In the genomic region with DNA sequence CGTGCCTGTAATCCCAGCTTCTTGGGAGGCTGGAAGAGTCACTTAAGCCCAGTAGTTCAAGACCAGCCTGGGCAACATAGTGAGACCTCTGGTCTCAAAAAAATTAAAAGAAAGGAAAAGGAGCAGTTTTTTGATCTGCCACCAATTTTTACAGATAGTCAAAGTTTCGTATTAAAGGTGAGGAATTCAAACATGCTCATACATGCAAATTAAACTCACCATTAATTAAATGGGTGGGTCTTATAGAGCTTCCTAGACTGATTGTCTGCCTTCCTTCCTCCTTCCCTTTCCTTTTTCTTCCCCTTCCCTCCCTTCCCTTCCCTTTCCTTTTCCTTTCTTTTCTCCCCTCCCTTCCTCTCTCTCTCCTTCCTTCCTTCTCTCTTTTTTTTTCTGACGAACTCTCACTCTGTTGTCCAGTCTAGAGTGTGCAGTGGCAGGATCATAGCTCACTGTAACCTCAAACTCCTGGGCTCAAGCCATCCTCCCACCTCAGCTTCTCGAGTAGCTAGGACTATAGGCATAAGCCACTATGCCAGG, we compare ENCODE assay signal across 1 cellular context.
TF ChIP-seq lines count a peak whose summit lies in the region.

No MANE protein-coding gene starts in this region.

TF ChIP-seq in GM23338, 12 proteins besides CTCF, POLR2A, EP300 and RAD21 (continued from another document):
- TF ChIP-seq, protein P1, sequence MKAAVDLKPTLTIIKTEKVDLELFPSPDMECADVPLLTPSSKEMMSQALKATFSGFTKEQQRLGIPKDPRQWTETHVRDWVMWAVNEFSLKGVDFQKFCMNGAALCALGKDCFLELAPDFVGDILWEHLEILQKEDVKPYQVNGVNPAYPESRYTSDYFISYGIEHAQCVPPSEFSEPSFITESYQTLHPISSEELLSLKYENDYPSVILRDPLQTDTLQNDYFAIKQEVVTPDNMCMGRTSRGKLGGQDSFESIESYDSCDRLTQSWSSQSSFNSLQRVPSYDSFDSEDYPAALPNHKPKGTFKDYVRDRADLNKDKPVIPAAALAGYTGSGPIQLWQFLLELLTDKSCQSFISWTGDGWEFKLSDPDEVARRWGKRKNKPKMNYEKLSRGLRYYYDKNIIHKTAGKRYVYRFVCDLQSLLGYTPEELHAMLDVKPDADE (IDR thresholded peaks at IDR 0.05): no peak
- TF ChIP-seq ZNF114 (CRISPR knock-in tag; IDR thresholded peaks at IDR 0.05) (no peak), ZNF331 (CRISPR knock-in tag; IDR thresholded peaks at IDR 0.05; ENCODE audit: low read depth) (no peak), STAT1 (IDR thresholded peaks at IDR 0.05; ENCODE audit: unreplicated experiment) (no peak), JUNB (IDR thresholded peaks at IDR 0.05; ENCODE audit: unreplicated experiment) (no peak)
